ENCODE assay signal across 8 cellular contexts in genomic region chr17:79087428-79088143, GRCh38. TPM values are rescaled to one million over a fixed set of nuclear protein-coding genes. Genes with fewer than 3 reads are reported as not detected.
DNase-seq lines count a peak whose midpoint lies in the region; ATAC-seq and TF ChIP-seq lines count a peak whose summit lies in the region.

No MANE protein-coding gene starts in this region.

- ATAC-seq in GM21390 (IDR thresholded peaks at IDR 0.05; ENCODE audit: unreplicated experiment) = no peak

- peak; percentile 91 for DNase-seq in DMS 273 (lab: John Stamatoyannopoulos, UW; ENCODE audit: unreplicated experiment)
- peak in 55 of 76 experiments; percentile 4 to 67 (median 37) for DNase-seq in HUDEP-2 (lab: John Stamatoyannopoulos, UW; ENCODE audit: unreplicated experiment in 76 of 76)
- DNase-seq in Peyer's patch = peak; percentile 69 to 90 (median 84)
- peak; percentile 53 for DNase-seq in activated T-helper 1 cell treated with anti-CD3 and anti-CD28 coated beads, Interleukin-12 subunit alpha, Interleukin-12 subunit beta, Interleukin-2, Interleukin-4 antibody, amounts not matched to agents 30 ng/mL and 10 ng/mL and 1 ng/mL, durations not matched to agents 14 hours and 24 hours and 36 hours (ENCODE audit: low spot score)
- DNase-seq in fibroblast of pulmonary artery (ENCODE audit: low read depth) = peak; percentile 60
- DNase-seq in neuronal stem cell (ENCODE audit: low spot score) = peak; percentile 71
- peak in 1 of 2 donors; percentile 81 for DNase-seq in suprapubic skin (ENCODE audit: low spot score in 2 of 2)

- peaks cover 2% of the 10 kb centered on the region for H3K27me3 Mint-ChIP-seq in activated T-helper 1 cell treated with anti-CD3 and anti-CD28 coated beads, Interleukin-12 subunit alpha, Interleukin-12 subunit beta, Interleukin-2, Interleukin-4 antibody, amounts not matched to agents 30 ng/mL and 10 ng/mL and 1 ng/mL, durations not matched to agents 14 hours and 24 hours and 36 hours (ENCODE audit: insufficient read depth)

- no peak overlapping the region for H3K4ac ChIP-seq in neuronal stem cell (ENCODE audit: low read length)

- TF ChIP-seq CTCF in Peyer's patch (IDR thresholded peaks at IDR 0.05) (peak; percentile 78 to 90 (median 84)), fibroblast of pulmonary artery (IDR thresholded peaks at IDR 0.05; ENCODE audit: low read length, missing control alignments) (peak; percentile 85), suprapubic skin (IDR thresholded peaks at IDR 0.05) (peak; percentile 65 to 92)

- H2BK15ac ChIP-seq in neuronal stem cell (ENCODE audit: low read length) = no peak overlapping the region

- no peak for TF ChIP-seq POLR2A in Peyer's patch (IDR thresholded peaks at IDR 0.05)
- TF ChIP-seq POLR2A in suprapubic skin (IDR thresholded peaks at IDR 0.05) = no peak

- no peak overlapping the region for H3K18ac ChIP-seq in neuronal stem cell (ENCODE audit: low read length)

- TF ChIP-seq EP300 in suprapubic skin (IDR thresholded peaks at IDR 0.05) = no peak

- H2AK5ac ChIP-seq in neuronal stem cell (ENCODE audit: low read depth, low read length) = peak overlapping the region; percentile 50

- no peaks in the 10 kb centered on the region for H3K9me3 Mint-ChIP-seq in activated T-helper 1 cell treated with anti-CD3 and anti-CD28 coated beads, Interleukin-12 subunit alpha, Interleukin-12 subunit beta, Interleukin-2, Interleukin-4 antibody, amounts not matched to agents 30 ng/mL and 10 ng/mL and 1 ng/mL, durations not matched to agents 14 hours and 24 hours and 36 hours

- H4K8ac ChIP-seq in neuronal stem cell (ENCODE audit: low read depth, low read length) = no peak overlapping the region

- no peaks in the 10 kb centered on the region for H3K9me3 ChIP-seq in Peyer's patch
- H3K9me3 ChIP-seq in neuronal stem cell (replicated peaks in 1 of 2; ENCODE audit: control insufficient read depth in 2 of 2, insufficient read depth in 1 of 2, low read depth in 1 of 2, low read length in 2 of 2) = no peaks in the 10 kb centered on the region
- no peaks in the 10 kb centered on the region for H3K9me3 ChIP-seq in suprapubic skin

- no peak overlapping the region for H2BK120ac ChIP-seq in neuronal stem cell (ENCODE audit: low read depth, low read length)

- no peak overlapping the region for H3K4me3 Mint-ChIP-seq in activated T-helper 1 cell treated with anti-CD3 and anti-CD28 coated beads, Interleukin-12 subunit alpha, Interleukin-12 subunit beta, Interleukin-2, Interleukin-4 antibody, amounts not matched to agents 30 ng/mL and 10 ng/mL and 1 ng/mL, durations not matched to agents 14 hours and 24 hours and 36 hours

- no peak overlapping the region for H3K4me3 ChIP-seq in Peyer's patch
- no peak overlapping the region for H3K4me3 ChIP-seq in fibroblast of pulmonary artery (replicated peaks; ENCODE audit: low read depth, low read length)
- no peak overlapping the region for H3K4me3 ChIP-seq in neuronal stem cell (ENCODE audit: low read length in 2 of 2)
- H3K4me3 ChIP-seq in suprapubic skin = no peak overlapping the region

- H2AFZ ChIP-seq in neuronal stem cell (ENCODE audit: low read length) = no peak overlapping the region

- no peaks in the 10 kb centered on the region for H3K4me1 Mint-ChIP-seq in activated T-helper 1 cell treated with anti-CD3 and anti-CD28 coated beads, Interleukin-12 subunit alpha, Interleukin-12 subunit beta, Interleukin-2, Interleukin-4 antibody, amounts not matched to agents 30 ng/mL and 10 ng/mL and 1 ng/mL, durations not matched to agents 14 hours and 24 hours and 36 hours (ENCODE audit: low read depth)

- H3K23ac ChIP-seq in neuronal stem cell (ENCODE audit: low read depth, low read length, poor library complexity) = no peak overlapping the region

- H3K27me3 ChIP-seq in Peyer's patch (no peaks in the 10 kb centered on the region), neuronal stem cell (ENCODE audit: control insufficient read depth in 3 of 3, insufficient read depth in 3 of 3, low read depth in 1 of 3, low read length in 3 of 3) (no peaks in the 10 kb centered on the region), suprapubic skin (peaks cover 18% of the 10 kb centered on the region)

- no peak overlapping the region for H3K27ac Mint-ChIP-seq in activated T-helper 1 cell treated with anti-CD3 and anti-CD28 coated beads, Interleukin-12 subunit alpha, Interleukin-12 subunit beta, Interleukin-2, Interleukin-4 antibody, amounts not matched to agents 30 ng/mL and 10 ng/mL and 1 ng/mL, durations not matched to agents 14 hours and 24 hours and 36 hours

- no CpG with 5 or more reads among the region's 12 CpGs for WGBS in neuronal stem cell (ENCODE audit: extremely low coverage in 2 of 2, insufficient read length in 2 of 2, insufficient replicate concordance in 1 of 2), 2 donors
- 78% methylated on average over 4 of the region's 12 CpGs for WGBS in suprapubic skin

- no peak overlapping the region for H4K91ac ChIP-seq in neuronal stem cell (ENCODE audit: low read depth, low read length, poor library complexity)

- no peak overlapping the region for H3K14ac ChIP-seq in neuronal stem cell (ENCODE audit: low read length)

- no peak overlapping the region for H3K4me2 ChIP-seq in neuronal stem cell (ENCODE audit: insufficient read depth, low read length, poor library complexity, severe bottlenecking)

- intact Hi-C loops in activated T-helper 1 cell treated with anti-CD3 and anti-CD28 coated beads, Interleukin-12 subunit alpha, Interleukin-12 subunit beta, Interleukin-2, Interleukin-4 antibody, amounts not matched to agents 30 ng/mL and 10 ng/mL and 1 ng/mL, durations not matched to agents 14 hours and 24 hours and 36 hours (cut with micrococcal nuclease) = loop anchor here (1.0 kb wide), 1 partner anchor 305 kb away; no protein-coding TSS in a partner anchor

- no peaks in the 10 kb centered on the region for H3K36me3 Mint-ChIP-seq in activated T-helper 1 cell treated with anti-CD3 and anti-CD28 coated beads, Interleukin-12 subunit alpha, Interleukin-12 subunit beta, Interleukin-2, Interleukin-4 antibody, amounts not matched to agents 30 ng/mL and 10 ng/mL and 1 ng/mL, durations not matched to agents 14 hours and 24 hours and 36 hours (ENCODE audit: low read depth)

- no peak overlapping the region for H3K9ac ChIP-seq in neuronal stem cell (ENCODE audit: low read depth, low read length, poor library complexity)

- no peak overlapping the region for H2BK12ac ChIP-seq in neuronal stem cell (ENCODE audit: low read length)

- H3K27ac ChIP-seq in Peyer's patch = no peak overlapping the region
- no peak overlapping the region for H3K27ac ChIP-seq in neuronal stem cell (replicated peaks; ENCODE audit: low read length)
- H3K27ac ChIP-seq in suprapubic skin = no peak overlapping the region

- H3K79me1 ChIP-seq in neuronal stem cell (ENCODE audit: low read depth, low read length) = peaks cover 6% of the 10 kb centered on the region

- H2BK5ac ChIP-seq in neuronal stem cell (ENCODE audit: low read length) = no peak overlapping the region

- H3K4me1 ChIP-seq in Peyer's patch = peaks cover 0 to 6% (median 0%) of the 10 kb centered on the region in 4 donors
- peaks cover 0 to 2% of the 10 kb centered on the region in 2 donors for H3K4me1 ChIP-seq in neuronal stem cell (ENCODE audit: control insufficient read depth in 2 of 2, insufficient read depth in 1 of 2, low read depth in 1 of 2, low read length in 2 of 2)
- H3K4me1 ChIP-seq in suprapubic skin = peaks cover 14% of the 10 kb centered on the region

- H3K36me3 ChIP-seq in Peyer's patch = peaks cover 0 to 45% (median 0%) of the 10 kb centered on the region in 3 donors
- peaks cover 19 to 27% of the 10 kb centered on the region in 2 donors for H3K36me3 ChIP-seq in neuronal stem cell (replicated peaks in 1 of 2; ENCODE audit: control insufficient read depth in 2 of 2, insufficient read depth in 2 of 2, low read length in 2 of 2)
- peaks cover 46% of the 10 kb centered on the region for H3K36me3 ChIP-seq in suprapubic skin

RNA-seq across cellular contexts. Expression of gene ENGASE, which starts 13.0 kb away (rescaled TPM):
- total RNA-seq in Peyer's patch (100 to 1,000 TPM in 3 of 4 donors, 10 to 100 TPM in 1; 57.6 to 336 (median 223) TPM), suprapubic skin (10 to 100 TPM; 20.6 to 87.6 (median 38.4) TPM)
- 46.1 and 46.6 TPM in 2 replicates for total RNA-seq in activated T-helper 1 cell treated with anti-CD3 and anti-CD28 coated beads, Interleukin-12 subunit alpha, Interleukin-12 subunit beta, Interleukin-2, Interleukin-4 antibody, amounts not matched to agents 30 ng/mL and 10 ng/mL and 1 ng/mL, durations not matched to agents 14 hours and 24 hours and 36 hours
- 17.4 TPM for polyA plus RNA-seq in neuronal stem cell (2013, experiment 1 of 2)
- 18.1 TPM for polyA plus RNA-seq in neuronal stem cell (2013, experiment 2 of 2)
